In genomic region chr6:42659806-42660205, GRCh38 we compare ENCODE assay signal across 14 cellular contexts.
"Had no signal": no experiment of that assay in that cellular context is flagged by ENCODE, and none has a peak within 500 bp of the region (broad histone marks: within the 10 kb centered on the region; RNA-seq: fewer than 3 reads in every experiment).

No MANE protein-coding gene starts in this region.

- H3K4me1 Mint-ChIP-seq: stimulated activated memory B cell treated with anti-CD40 and anti-IgM and Interleukin-4, amounts not matched to agents 10 μg/mL and 1 μg/mL and 100 μg/mL, for 72 hours; stimulated activated naive CD8-positive, alpha-beta T cell treated with anti-CD3 and anti-CD28 coated beads, Interleukin-15, amount 100 ng/mL, for 72 hours had no signal

- H3K27ac ChIP-seq: foreskin keratinocyte, hepatocyte, testis, transverse colon had no signal

- H3K9me3 ChIP-seq: testis, transverse colon had no signal

- H3K4me3 Mint-ChIP-seq: naive thymus-derived CD4-positive, alpha-beta T cell; stimulated activated memory B cell treated with anti-CD40 and anti-IgM and Interleukin-4, amounts not matched to agents 10 μg/mL and 1 μg/mL and 100 μg/mL, for 72 hours; stimulated activated naive CD8-positive, alpha-beta T cell treated with anti-CD3 and anti-CD28 coated beads, Interleukin-15, amount 100 ng/mL, for 72 hours had no signal

- H3K27ac Mint-ChIP-seq: stimulated activated naive CD8-positive, alpha-beta T cell treated with anti-CD3 and anti-CD28 coated beads, Interleukin-15, amount 100 ng/mL, for 72 hours had no signal

- H3K4me1 ChIP-seq: foreskin keratinocyte, transverse colon had no signal

- H3K4me3 ChIP-seq: hepatocyte, testis, transverse colon had no signal

- DNase-seq: effector memory CD4-positive, alpha-beta T cell; head of caudate nucleus; left colon; naive thymus-derived CD4-positive, alpha-beta T cell; posterior cingulate gyrus; right cardiac atrium; stimulated activated CD4-positive, alpha-beta T cell treated with anti-CD3 and anti-CD28 coated beads, Interleukin-4, amount 100 ng/mL, for 1 hour; stimulated activated CD8-positive, alpha-beta memory T cell treated with anti-CD3 and anti-CD28 coated beads, Interleukin-4, amount 100 ng/mL, for 48 hours; stimulated activated naive CD8-positive, alpha-beta T cell treated with anti-CD3 and anti-CD28 coated beads, Interleukin-15, amount 100 ng/mL, for 72 hours; testis; transverse colon had no signal

- H3K27me3 Mint-ChIP-seq: naive thymus-derived CD4-positive, alpha-beta T cell; stimulated activated memory B cell treated with anti-CD40 and anti-IgM and Interleukin-4, amounts not matched to agents 10 μg/mL and 1 μg/mL and 100 μg/mL, for 72 hours; stimulated activated naive CD8-positive, alpha-beta T cell treated with anti-CD3 and anti-CD28 coated beads, Interleukin-15, amount 100 ng/mL, for 72 hours had no signal

- H3K27me3 ChIP-seq: foreskin keratinocyte, hepatocyte, testis, transverse colon had no signal

- H3K9me3 Mint-ChIP-seq: naive thymus-derived CD4-positive, alpha-beta T cell; stimulated activated memory B cell treated with anti-CD40 and anti-IgM and Interleukin-4, amounts not matched to agents 10 μg/mL and 1 μg/mL and 100 μg/mL, for 72 hours; stimulated activated naive CD8-positive, alpha-beta T cell treated with anti-CD3 and anti-CD28 coated beads, Interleukin-15, amount 100 ng/mL, for 72 hours had no signal

- ATAC-seq: foreskin keratinocyte; left colon; naive thymus-derived CD4-positive, alpha-beta T cell; right cardiac atrium; stimulated activated memory B cell treated with anti-CD40 and anti-IgM and Interleukin-4, amounts not matched to agents 10 μg/mL and 1 μg/mL and 100 μg/mL, for 72 hours; stimulated activated naive CD8-positive, alpha-beta T cell treated with anti-CD3 and anti-CD28 coated beads, Interleukin-15, amount 100 ng/mL, for 72 hours had no signal
